In genomic region chr11:61871158-61871597, GRCh38 we compare ENCODE assay signal across 1 cellular context.
TF ChIP-seq lines count a peak whose summit lies in the region.

No MANE protein-coding gene starts in this region.

TF ChIP-seq in K562, 482 proteins besides CTCF, POLR2A, EP300 and RAD21 (continued from another document and continues in another):
- TF ChIP-seq, protein P1, sequence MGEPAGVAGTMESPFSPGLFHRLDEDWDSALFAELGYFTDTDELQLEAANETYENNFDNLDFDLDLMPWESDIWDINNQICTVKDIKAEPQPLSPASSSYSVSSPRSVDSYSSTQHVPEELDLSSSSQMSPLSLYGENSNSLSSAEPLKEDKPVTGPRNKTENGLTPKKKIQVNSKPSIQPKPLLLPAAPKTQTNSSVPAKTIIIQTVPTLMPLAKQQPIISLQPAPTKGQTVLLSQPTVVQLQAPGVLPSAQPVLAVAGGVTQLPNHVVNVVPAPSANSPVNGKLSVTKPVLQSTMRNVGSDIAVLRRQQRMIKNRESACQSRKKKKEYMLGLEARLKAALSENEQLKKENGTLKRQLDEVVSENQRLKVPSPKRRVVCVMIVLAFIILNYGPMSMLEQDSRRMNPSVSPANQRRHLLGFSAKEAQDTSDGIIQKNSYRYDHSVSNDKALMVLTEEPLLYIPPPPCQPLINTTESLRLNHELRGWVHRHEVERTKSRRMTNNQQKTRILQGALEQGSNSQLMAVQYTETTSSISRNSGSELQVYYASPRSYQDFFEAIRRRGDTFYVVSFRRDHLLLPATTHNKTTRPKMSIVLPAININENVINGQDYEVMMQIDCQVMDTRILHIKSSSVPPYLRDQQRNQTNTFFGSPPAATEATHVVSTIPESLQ (CRISPR knock-in tag; IDR thresholded peaks at IDR 0.05), result no peak
- no peak for TF ChIP-seq FOS (IDR thresholded peaks at IDR 0.05; ENCODE audit: extremely low read depth, insufficient read length)
- TF ChIP-seq PTRF (tag; IDR thresholded peaks at IDR 0.05), result no peak
- no peak for TF ChIP-seq ZNF764 (CRISPR knock-in tag; IDR thresholded peaks at IDR 0.05; ENCODE audit: low read depth)
- TF ChIP-seq MCM2 (IDR thresholded peaks at IDR 0.05; ENCODE audit: low read depth), result no peak
- no peak for TF ChIP-seq ZNF717 (CRISPR knock-in tag; IDR thresholded peaks at IDR 0.05)
- TF ChIP-seq POLR3A (IDR thresholded peaks at IDR 0.05; ENCODE audit: borderline replicate concordance, extremely low read depth, insufficient read depth, insufficient read length), result no peak
- no peak for TF ChIP-seq ZFPM2 (CRISPR knock-in tag; IDR thresholded peaks at IDR 0.05)
- TF ChIP-seq FOXK1 (CRISPR knock-in tag; IDR thresholded peaks at IDR 0.05; ENCODE audit: borderline replicate concordance), result peak; percentile 44; the same call in 1 of the 2 replicates
- TF ChIP-seq DACH1 (IDR thresholded peaks at IDR 0.05; ENCODE audit: partially characterized antibody), result peak; percentile 15
- TF ChIP-seq CBFA2T3 (IDR thresholded peaks at IDR 0.05), result no peak
- TF ChIP-seq TAF9B (IDR thresholded peaks at IDR 0.05; ENCODE audit: partially characterized antibody), result no peak
- no peak for TF ChIP-seq MCM3 (IDR thresholded peaks at IDR 0.05)
- peak; percentile 32 for TF ChIP-seq FIP1L1 (IDR thresholded peaks at IDR 0.05; ENCODE audit: low read depth, low read length, poor library complexity, severe bottlenecking)
- TF ChIP-seq ZNF282 (CRISPR knock-in tag; IDR thresholded peaks at IDR 0.05), result no peak
- peak; percentile 75 for TF ChIP-seq CREM (IDR thresholded peaks at IDR 0.05; ENCODE audit: low read depth)
- no peak for TF ChIP-seq ARID3A (IDR thresholded peaks at IDR 0.05; ENCODE audit: borderline replicate concordance, low read depth, low read length)
- TF ChIP-seq, protein P2, sequence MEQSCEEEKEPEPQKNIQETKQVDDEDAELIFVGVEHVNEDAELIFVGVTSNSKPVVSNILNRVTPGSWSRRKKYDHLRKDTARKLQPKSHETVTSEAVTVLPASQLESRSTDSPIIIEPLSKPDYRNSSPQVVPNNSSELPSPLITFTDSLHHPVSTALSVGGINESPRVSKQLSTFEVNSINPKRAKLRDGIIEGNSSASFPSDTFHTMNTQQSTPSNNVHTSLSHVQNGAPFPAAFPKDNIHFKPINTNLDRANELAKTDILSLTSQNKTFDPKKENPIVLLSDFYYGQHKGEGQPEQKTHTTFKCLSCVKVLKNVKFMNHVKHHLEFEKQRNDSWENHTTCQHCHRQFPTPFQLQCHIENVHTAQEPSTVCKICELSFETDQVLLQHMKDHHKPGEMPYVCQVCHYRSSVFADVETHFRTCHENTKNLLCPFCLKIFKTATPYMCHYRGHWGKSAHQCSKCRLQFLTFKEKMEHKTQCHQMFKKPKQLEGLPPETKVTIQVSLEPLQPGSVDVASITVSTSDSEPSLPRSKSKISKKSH (CRISPR knock-in tag; IDR thresholded peaks at IDR 0.05), result no peak
- no peak for TF ChIP-seq PHF20 (IDR thresholded peaks at IDR 0.05; ENCODE audit: partially characterized antibody)
- no peak for TF ChIP-seq ZNF146 (CRISPR knock-in tag; IDR thresholded peaks at IDR 0.05; ENCODE audit: unreplicated experiment)
- no peak for TF ChIP-seq ZBTB43 (CRISPR knock-in tag; IDR thresholded peaks at IDR 0.05)
- TF ChIP-seq NR2C2 (CRISPR knock-in tag; IDR thresholded peaks at IDR 0.05), result no peak
- no peak for TF ChIP-seq NR2C2 (tag; IDR thresholded peaks at IDR 0.05)
- TF ChIP-seq, protein P3, sequence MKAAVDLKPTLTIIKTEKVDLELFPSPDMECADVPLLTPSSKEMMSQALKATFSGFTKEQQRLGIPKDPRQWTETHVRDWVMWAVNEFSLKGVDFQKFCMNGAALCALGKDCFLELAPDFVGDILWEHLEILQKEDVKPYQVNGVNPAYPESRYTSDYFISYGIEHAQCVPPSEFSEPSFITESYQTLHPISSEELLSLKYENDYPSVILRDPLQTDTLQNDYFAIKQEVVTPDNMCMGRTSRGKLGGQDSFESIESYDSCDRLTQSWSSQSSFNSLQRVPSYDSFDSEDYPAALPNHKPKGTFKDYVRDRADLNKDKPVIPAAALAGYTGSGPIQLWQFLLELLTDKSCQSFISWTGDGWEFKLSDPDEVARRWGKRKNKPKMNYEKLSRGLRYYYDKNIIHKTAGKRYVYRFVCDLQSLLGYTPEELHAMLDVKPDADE (conservative IDR thresholded peaks at IDR 0.05; ENCODE audit: control insufficient read depth, low read depth, low read length), result 0 out of 2 replicates have a peak, but pooled peaks have one; percentile 20
- no peak for TF ChIP-seq LCOR (CRISPR knock-in tag; IDR thresholded peaks at IDR 0.05)
- peak; percentile 45 for TF ChIP-seq JUND (IDR thresholded peaks at IDR 0.05; ENCODE audit: borderline replicate concordance, low read depth, low read length)
- no peak; the same call in 2 of the 3 replicates for TF ChIP-seq JUND (tag; IDR thresholded peaks at IDR 0.05; ENCODE audit: borderline replicate concordance, low read depth, low read length)
- TF ChIP-seq, protein P4, sequence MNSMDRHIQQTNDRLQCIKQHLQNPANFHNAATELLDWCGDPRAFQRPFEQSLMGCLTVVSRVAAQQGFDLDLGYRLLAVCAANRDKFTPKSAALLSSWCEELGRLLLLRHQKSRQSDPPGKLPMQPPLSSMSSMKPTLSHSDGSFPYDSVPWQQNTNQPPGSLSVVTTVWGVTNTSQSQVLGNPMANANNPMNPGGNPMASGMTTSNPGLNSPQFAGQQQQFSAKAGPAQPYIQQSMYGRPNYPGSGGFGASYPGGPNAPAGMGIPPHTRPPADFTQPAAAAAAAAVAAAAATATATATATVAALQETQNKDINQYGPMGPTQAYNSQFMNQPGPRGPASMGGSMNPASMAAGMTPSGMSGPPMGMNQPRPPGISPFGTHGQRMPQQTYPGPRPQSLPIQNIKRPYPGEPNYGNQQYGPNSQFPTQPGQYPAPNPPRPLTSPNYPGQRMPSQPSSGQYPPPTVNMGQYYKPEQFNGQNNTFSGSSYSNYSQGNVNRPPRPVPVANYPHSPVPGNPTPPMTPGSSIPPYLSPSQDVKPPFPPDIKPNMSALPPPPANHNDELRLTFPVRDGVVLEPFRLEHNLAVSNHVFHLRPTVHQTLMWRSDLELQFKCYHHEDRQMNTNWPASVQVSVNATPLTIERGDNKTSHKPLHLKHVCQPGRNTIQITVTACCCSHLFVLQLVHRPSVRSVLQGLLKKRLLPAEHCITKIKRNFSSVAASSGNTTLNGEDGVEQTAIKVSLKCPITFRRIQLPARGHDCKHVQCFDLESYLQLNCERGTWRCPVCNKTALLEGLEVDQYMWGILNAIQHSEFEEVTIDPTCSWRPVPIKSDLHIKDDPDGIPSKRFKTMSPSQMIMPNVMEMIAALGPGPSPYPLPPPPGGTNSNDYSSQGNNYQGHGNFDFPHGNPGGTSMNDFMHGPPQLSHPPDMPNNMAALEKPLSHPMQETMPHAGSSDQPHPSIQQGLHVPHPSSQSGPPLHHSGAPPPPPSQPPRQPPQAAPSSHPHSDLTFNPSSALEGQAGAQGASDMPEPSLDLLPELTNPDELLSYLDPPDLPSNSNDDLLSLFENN (IDR thresholded peaks at IDR 0.05; ENCODE audit: low read depth in 2 of 2, low read length in 2 of 2), result 0 out of 4 replicates have a peak, but pooled peaks of 1 of the 2 experiments have one; percentile 41
- no peak for TF ChIP-seq GTF2A2 (tag; IDR thresholded peaks at IDR 0.05)
- TF ChIP-seq KAT2B (IDR thresholded peaks at IDR 0.05; ENCODE audit: low read depth, low read length), result no peak
- no peak for TF ChIP-seq CBX1 (IDR thresholded peaks at IDR 0.05; ENCODE audit: low read depth)
- TF ChIP-seq ZNF398 (CRISPR knock-in tag; IDR thresholded peaks at IDR 0.05), result no peak
- TF ChIP-seq ZBTB9 (CRISPR knock-in tag; IDR thresholded peaks at IDR 0.05), result no peak
- TF ChIP-seq SNRNP70 (optimal IDR thresholded peaks at IDR 0.05; ENCODE audit: low read depth, low read length), result no peak
- peak; percentile 94 for TF ChIP-seq ZNF263 (CRISPR knock-in tag; IDR thresholded peaks at IDR 0.05; ENCODE audit: borderline replicate concordance)
- TF ChIP-seq ZNF140 (CRISPR knock-in tag; IDR thresholded peaks at IDR 0.05), result no peak
- TF ChIP-seq, protein P5, sequence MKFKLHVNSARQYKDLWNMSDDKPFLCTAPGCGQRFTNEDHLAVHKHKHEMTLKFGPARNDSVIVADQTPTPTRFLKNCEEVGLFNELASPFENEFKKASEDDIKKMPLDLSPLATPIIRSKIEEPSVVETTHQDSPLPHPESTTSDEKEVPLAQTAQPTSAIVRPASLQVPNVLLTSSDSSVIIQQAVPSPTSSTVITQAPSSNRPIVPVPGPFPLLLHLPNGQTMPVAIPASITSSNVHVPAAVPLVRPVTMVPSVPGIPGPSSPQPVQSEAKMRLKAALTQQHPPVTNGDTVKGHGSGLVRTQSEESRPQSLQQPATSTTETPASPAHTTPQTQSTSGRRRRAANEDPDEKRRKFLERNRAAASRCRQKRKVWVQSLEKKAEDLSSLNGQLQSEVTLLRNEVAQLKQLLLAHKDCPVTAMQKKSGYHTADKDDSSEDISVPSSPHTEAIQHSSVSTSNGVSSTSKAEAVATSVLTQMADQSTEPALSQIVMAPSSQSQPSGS (CRISPR knock-in tag; IDR thresholded peaks at IDR 0.05), result no peak
- TF ChIP-seq ZNF584 (CRISPR knock-in tag; IDR thresholded peaks at IDR 0.05; ENCODE audit: low read depth), result no peak
- no peak for TF ChIP-seq ZKSCAN3 (CRISPR knock-in tag; IDR thresholded peaks at IDR 0.05)
- TF ChIP-seq NONO (IDR thresholded peaks at IDR 0.05; ENCODE audit: low read depth in 2 of 2, low read length in 1 of 2), result no peak; a peak in 1 of 4 replicates
- TF ChIP-seq ZNF79 (CRISPR knock-in tag; IDR thresholded peaks at IDR 0.05; ENCODE audit: low read depth), result no peak
- TF ChIP-seq ADNP (tag; IDR thresholded peaks at IDR 0.05), result no peak
- TF ChIP-seq SMARCE1 (IDR thresholded peaks at IDR 0.05), result no peak
- no peak for TF ChIP-seq ZNF507 (tag; conservative IDR thresholded peaks at IDR 0.05)
- no peak for TF ChIP-seq GTF2E2 (tag; IDR thresholded peaks at IDR 0.05)
- peak; percentile 92 for TF ChIP-seq TFAP4 (CRISPR knock-in tag; IDR thresholded peaks at IDR 0.05; ENCODE audit: borderline replicate concordance)
- TF ChIP-seq FOXP1 (CRISPR knock-in tag; IDR thresholded peaks at IDR 0.05), result 0 out of 2 replicates have a peak, but pooled peaks have one; percentile 67
- TF ChIP-seq, protein P6, sequence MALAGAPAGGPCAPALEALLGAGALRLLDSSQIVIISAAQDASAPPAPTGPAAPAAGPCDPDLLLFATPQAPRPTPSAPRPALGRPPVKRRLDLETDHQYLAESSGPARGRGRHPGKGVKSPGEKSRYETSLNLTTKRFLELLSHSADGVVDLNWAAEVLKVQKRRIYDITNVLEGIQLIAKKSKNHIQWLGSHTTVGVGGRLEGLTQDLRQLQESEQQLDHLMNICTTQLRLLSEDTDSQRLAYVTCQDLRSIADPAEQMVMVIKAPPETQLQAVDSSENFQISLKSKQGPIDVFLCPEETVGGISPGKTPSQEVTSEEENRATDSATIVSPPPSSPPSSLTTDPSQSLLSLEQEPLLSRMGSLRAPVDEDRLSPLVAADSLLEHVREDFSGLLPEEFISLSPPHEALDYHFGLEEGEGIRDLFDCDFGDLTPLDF (CRISPR knock-in tag; IDR thresholded peaks at IDR 0.05), result no peak
- peak; percentile 45; the same call in 1 of the 2 replicates for TF ChIP-seq HCFC1 (IDR thresholded peaks at IDR 0.05; ENCODE audit: low read depth, low read length)
